20 cellular contexts compared by ENCODE assay signal in the genomic region with DNA sequence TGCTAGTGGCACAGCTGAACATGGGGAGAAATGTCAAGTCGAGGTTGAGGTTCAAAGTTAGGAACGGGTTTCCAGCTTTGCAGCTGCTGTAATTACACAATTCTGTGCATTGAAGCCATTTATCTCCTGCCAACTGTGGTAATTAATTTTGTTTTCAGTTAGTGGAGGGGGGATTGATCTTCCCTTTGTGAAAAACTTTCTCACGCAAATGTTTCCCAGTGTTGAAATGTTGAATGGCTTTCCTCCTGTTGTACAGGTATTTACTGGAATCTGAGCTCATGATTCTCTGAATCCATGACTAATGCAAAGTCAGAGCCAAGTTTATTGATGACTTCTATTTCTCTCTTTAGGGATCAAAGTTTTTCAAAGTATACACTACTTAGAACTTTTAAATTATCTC.
DNase-seq lines count a peak whose midpoint lies in the region; ATAC-seq and TF ChIP-seq lines count a peak whose summit lies in the region.
"Had no signal": no experiment of that assay in that cellular context is flagged by ENCODE, and none has a peak within 500 bp of the region (broad histone marks: within the 10 kb centered on the region; RNA-seq: fewer than 3 reads in every experiment).

No MANE protein-coding gene starts in this region.

- no peak for TF ChIP-seq EP300 in esophagus muscularis mucosa (IDR thresholded peaks at IDR 0.05)

- H3K36me3 ChIP-seq in RWPE2 (ENCODE audit: low read depth) (no peaks in the 10 kb centered on the region; the same call in 1 of the 2 replicates), esophagus squamous epithelium (no peaks in the 10 kb centered on the region), neural progenitor cell (no peaks in the 10 kb centered on the region), heart left ventricle (no peaks in the 10 kb centered on the region), esophagus muscularis mucosa (no peaks in the 10 kb centered on the region)
- H3K36me3 ChIP-seq: BLaER1, Peyer's patch had no signal

- H3K36me3 Mint-ChIP-seq in neural progenitor cell, result no peaks in the 10 kb centered on the region
- H3K36me3 Mint-ChIP-seq: CD4-positive, CD25-positive, alpha-beta regulatory T cell had no signal

- TF ChIP-seq POLR2A in esophagus squamous epithelium (IDR thresholded peaks at IDR 0.05) (no peak), heart left ventricle (IDR thresholded peaks at IDR 0.05) (no peak), esophagus muscularis mucosa (IDR thresholded peaks at IDR 0.05; ENCODE audit: low read depth) (no peak)

- H3F3A ChIP-seq in neural progenitor cell (ENCODE audit: low read depth), result no peaks in the 10 kb centered on the region

- no peak overlapping the region for H3K4me3 Mint-ChIP-seq in neural progenitor cell
- H3K4me3 Mint-ChIP-seq: CD4-positive, CD25-positive, alpha-beta regulatory T cell had no signal

- TF ChIP-seq CTCF in RWPE2 (IDR thresholded peaks at IDR 0.05; ENCODE audit: poor library complexity, severe bottlenecking) (no peak), esophagus squamous epithelium (IDR thresholded peaks at IDR 0.05) (no peak), neural progenitor cell (IDR thresholded peaks at IDR 0.05) (no peak), heart left ventricle (IDR thresholded peaks at IDR 0.05) (no peak), esophagus muscularis mucosa (IDR thresholded peaks at IDR 0.05) (no peak)

- H3K4me3 ChIP-seq in RWPE2 (ENCODE audit: severe bottlenecking), result no peak overlapping the region
- H3K4me3 ChIP-seq in esophagus squamous epithelium, result no peak overlapping the region
- no peak overlapping the region for H3K4me3 ChIP-seq in neural progenitor cell
- H3K4me3 ChIP-seq in heart left ventricle, result no peak overlapping the region
- H3K4me3 ChIP-seq in esophagus muscularis mucosa, result no peak overlapping the region
- H3K4me3 ChIP-seq: BLaER1, Peyer's patch had no signal

- H3K27me3 ChIP-seq in RWPE2 (ENCODE audit: insufficient read depth, poor library complexity, severe bottlenecking) (no peaks in the 10 kb centered on the region), esophagus squamous epithelium (no peaks in the 10 kb centered on the region), neural progenitor cell (no peaks in the 10 kb centered on the region), heart left ventricle (no peaks in the 10 kb centered on the region), esophagus muscularis mucosa (no peaks in the 10 kb centered on the region)
- H3K27me3 ChIP-seq: BLaER1, Peyer's patch had no signal

- peak overlapping the region; percentile 2 for H3K4me2 ChIP-seq in neural progenitor cell
- H3K4me2 ChIP-seq: BLaER1 had no signal

- H3K9ac ChIP-seq in neural progenitor cell, result no peak overlapping the region
- H3K9ac ChIP-seq: BLaER1 had no signal

- H3K27ac ChIP-seq in RWPE2 (ENCODE audit: poor library complexity, severe bottlenecking) (no peak overlapping the region), esophagus squamous epithelium (peak overlapping the region in 3 of 4 donors; percentile 35 to 62 (median 40)), neural progenitor cell (no peak overlapping the region), heart left ventricle (no peak overlapping the region), esophagus muscularis mucosa (replicated peaks in 1 of 4) (no peak overlapping the region)
- H3K27ac ChIP-seq: BLaER1, HL-60, Peyer's patch had no signal

- no peak overlapping the region for H2AFZ ChIP-seq in neural progenitor cell (replicated peaks)

- H3K27ac Mint-ChIP-seq in neural progenitor cell, result no peak overlapping the region
- H3K27ac Mint-ChIP-seq: CD4-positive, CD25-positive, alpha-beta regulatory T cell had no signal

- H3K4me1 Mint-ChIP-seq in neural progenitor cell, result peaks cover 7% of the 10 kb centered on the region
- H3K4me1 Mint-ChIP-seq: CD4-positive, CD25-positive, alpha-beta regulatory T cell had no signal

- no peaks in the 10 kb centered on the region for H3K27me3 Mint-ChIP-seq in neural progenitor cell (ENCODE audit: insufficient read depth, low read depth)
- H3K27me3 Mint-ChIP-seq: CD4-positive, CD25-positive, alpha-beta regulatory T cell had no signal

- H3K4me1 ChIP-seq in RWPE2 (ENCODE audit: insufficient read depth, poor library complexity, severe bottlenecking), result peaks cover 2% of the 10 kb centered on the region
- peaks cover 0 to 44% (median 6%) of the 10 kb centered on the region in 3 donors for H3K4me1 ChIP-seq in esophagus squamous epithelium
- H3K4me1 ChIP-seq in neural progenitor cell, result peaks cover 15% of the 10 kb centered on the region
- H3K4me1 ChIP-seq in heart left ventricle, result no peaks in the 10 kb centered on the region
- H3K4me1 ChIP-seq in esophagus muscularis mucosa, result no peaks in the 10 kb centered on the region
- H3K4me1 ChIP-seq: BLaER1, Peyer's patch had no signal

- H3K79me2 ChIP-seq in neural progenitor cell (ENCODE audit: low read depth), result no peaks in the 10 kb centered on the region

- ATAC-seq in RWPE2 (ENCODE audit: low read depth) (peak; percentile 58), heart left ventricle (no peak)
- ATAC-seq: SK-N-SH treated with all-trans-retinoic acid at 6 μM for 48 hours had no signal

- intact Hi-C loops in esophagus squamous epithelium (cut with DNase I), result no loop called here
- intact Hi-C loops in heart left ventricle (cut with DNase I), result no loop called here
- intact Hi-C loops in esophagus muscularis mucosa (cut with DNase I), result no loop called here

- WGBS in esophagus squamous epithelium, 2 donors, result 18 to 26% methylated on average over 3 of the region's 3 CpGs
- WGBS in heart left ventricle, 4 donors, result 68 to 81% (median 72%) methylated on average over 3 of the region's 3 CpGs
- 55% methylated on average over 3 of the region's 3 CpGs for WGBS in esophagus muscularis mucosa

- H3K9me3 ChIP-seq in RWPE2 (ENCODE audit: severe bottlenecking), result no peaks in the 10 kb centered on the region
- H3K9me3 ChIP-seq in esophagus squamous epithelium, result no peaks in the 10 kb centered on the region
- no peaks in the 10 kb centered on the region for H3K9me3 ChIP-seq in neural progenitor cell (ENCODE audit: low read depth)
- no peaks in the 10 kb centered on the region for H3K9me3 ChIP-seq in heart left ventricle
- no peaks in the 10 kb centered on the region for H3K9me3 ChIP-seq in esophagus muscularis mucosa
- H3K9me3 ChIP-seq: BLaER1, Peyer's patch had no signal

- H4K20me1 ChIP-seq in neural progenitor cell (ENCODE audit: low read depth), result no peaks in the 10 kb centered on the region
- H4K20me1 ChIP-seq: BLaER1 had no signal

- DNase-seq in NCI-H2227 (lab: John Stamatoyannopoulos, UW; ENCODE audit: unreplicated experiment) (peak; percentile 29), RWPE2 (ENCODE audit: low spot score) (no peak), esophagus squamous epithelium (lab: John Stamatoyannopoulos, UW) (no peak), neural progenitor cell (ENCODE audit: low spot score) (no peak), HuH-7.5 (ENCODE audit: low spot score) (no peak), heart left ventricle (no peak), esophagus muscularis mucosa (ENCODE audit: extremely low spot score) (no peak)
- no peak for DNase-seq in activated T-cell treated with anti-CD3 and anti-CD28 coated beads, Interleukin-2, amount 50 U/mL, for 48 hours
- DNase-seq: CD4-positive, CD25-positive, alpha-beta regulatory T cell; Karpas-422; NCI-H1092 treated with DMSO at 0.1 percent for 48 hours; NCI-H1436; NCI-H187; NCI-H2081 treated with DMSO at 0.1 percent for 48 hours; NCI-H2171 treated with DMSO at 0.1 percent for 48 hours; NCI-H526 treated with DMSO at 0.1 percent for 48 hours; Peyer's patch had no signal

- H3K9me3 Mint-ChIP-seq in neural progenitor cell, result no peaks in the 10 kb centered on the region

Comparison
In these comparisons a context has a peak if more than half of its experiments do, and no peak if none do; other contexts are left out.
1. H3K27ac ChIP-seq: peak in esophagus squamous epithelium (3 of 4); none in RWPE2 (single experiment), neural progenitor cell (single experiment), heart left ventricle (0 of 12) and esophagus muscularis mucosa (0 of 4).